ENCODE assay signal across 1 cellular context in genomic region chr1:23807453-23807852, GRCh38.
A peak's percentile ranks its signal among the peaks of the same experiment; 100 is the strongest.
TF ChIP-seq lines count a peak whose summit lies in the region.

No MANE protein-coding gene starts in this region.

TF ChIP-seq in K562, 482 proteins besides CTCF, POLR2A, EP300 and RAD21 (continued from another document):
- TF ChIP-seq CEBPZ (IDR thresholded peaks at IDR 0.05; ENCODE audit: borderline replicate concordance, low read depth, low read length) (no peak), MTA2 (IDR thresholded peaks at IDR 0.05; ENCODE audit: low read depth) (no peak), ETV5 (CRISPR knock-in tag; IDR thresholded peaks at IDR 0.05; ENCODE audit: low read depth) (no peak), SUPT5H (IDR thresholded peaks at IDR 0.05) (no peak), E4F1 (CRISPR knock-in tag; IDR thresholded peaks at IDR 0.05; ENCODE audit: borderline replicate concordance) (no peak), IRF9 (tag; IDR thresholded peaks at IDR 0.05) (no peak), RFX1 (IDR thresholded peaks at IDR 0.05) (no peak), PPARD (CRISPR knock-in tag; IDR thresholded peaks at IDR 0.05) (no peak), MCM3 (IDR thresholded peaks at IDR 0.05) (no peak), NFIC (IDR thresholded peaks at IDR 0.05) (peak; percentile 90), ZNF431 (CRISPR knock-in tag; IDR thresholded peaks at IDR 0.05) (no peak), USF2 (CRISPR knock-in tag; IDR thresholded peaks at IDR 0.05) (no peak), RCOR1 (IDR thresholded peaks at IDR 0.05; ENCODE audit: borderline replicate concordance in 1 of 2, low read depth in 2 of 2, low read length in 2 of 2) (0 out of 4 replicates have a peak, but pooled peaks of 1 of the 2 experiments have one; percentile 19), ARID4B (CRISPR knock-in tag; IDR thresholded peaks at IDR 0.05) (no peak), KDM4B (IDR thresholded peaks at IDR 0.05; ENCODE audit: borderline replicate concordance in 2 of 2, low read depth in 1 of 2) (no peak), RB1 (IDR thresholded peaks at IDR 0.05; ENCODE audit: low read depth) (no peak), PHB2 (IDR thresholded peaks at IDR 0.05; ENCODE audit: low read depth) (no peak), TCF15 (CRISPR knock-in tag; IDR thresholded peaks at IDR 0.05) (no peak)
